Comparison of ENCODE assay signal across 25 cellular contexts in the genomic region with DNA sequence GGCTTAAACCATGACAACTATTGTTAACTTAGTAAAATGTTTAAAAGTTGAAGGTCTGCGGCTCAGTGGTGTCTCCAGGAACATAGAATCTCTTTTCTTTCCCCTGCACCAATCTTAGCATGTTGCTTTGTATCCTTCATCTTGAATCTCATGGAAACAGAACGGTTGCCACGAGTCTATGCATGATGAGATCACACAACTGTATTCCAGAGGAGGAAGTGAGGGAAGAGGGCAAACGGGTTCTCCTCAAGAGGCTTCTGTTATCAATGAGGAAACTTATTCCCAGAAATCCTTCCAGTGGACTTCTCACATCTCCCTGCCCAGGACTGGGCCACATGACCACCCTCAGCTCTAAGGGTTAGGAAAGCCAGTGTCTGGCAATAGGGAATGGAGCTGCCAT.
"Had no signal": no experiment of that assay in that cellular context is flagged by ENCODE, and none has a peak within 500 bp of the region (broad histone marks: within the 10 kb centered on the region; RNA-seq: fewer than 3 reads in every experiment).

No MANE protein-coding gene starts in this region.

- DNase-seq: activated CD4-positive, alpha-beta T cell treated with anti-CD3 and anti-CD28 coated beads for 4 hours; activated CD8-positive, alpha-beta memory T cell treated with anti-CD3 and anti-CD28 coated beads for 24 hours; activated effector memory CD4-positive, alpha-beta T cell treated with anti-CD3 and anti-CD28 coated beads, Interleukin-2, amount 50 U/mL, for 16 hours; activated naive CD4-positive, alpha-beta T cell treated with Interleukin-2 at 50 U/mL for 16 hours; activated naive CD8-positive, alpha-beta T cell treated with anti-CD3 and anti-CD28 coated beads, Interleukin-2, amount 50 U/mL, for 24 hours; activated T-cell treated with anti-CD3 and anti-CD28 coated beads, Interleukin-2, amount 50 U/mL, for 4 hours; amniotic stem cell; brain microvascular endothelial cell; KG1; NCI-H1048; NCI-H1930; NCI-H2171 treated with DMSO at 0.1 percent for 48 hours; NCI-H226; NCI-H526; NCI-H774; RPMI8226; SJCRH30; SW 1271 had no signal

- H3K4me3 ChIP-seq: ascending aorta, cardiac muscle cell, SJCRH30 had no signal

- ATAC-seq: activated naive CD8-positive, alpha-beta T cell treated with anti-CD3 and anti-CD28 coated beads, Interleukin-2, amount 50 U/mL, for 24 hours; Panc1; Right ventricle myocardium inferior; SK-N-SH treated with all-trans-retinoic acid at 6 μM for 48 hours had no signal

- H3K4me3 Mint-ChIP-seq: activated naive CD8-positive, alpha-beta T cell treated with anti-CD3 and anti-CD28 coated beads, Interleukin-2, amount 50 U/mL, for 24 hours; activated T-cell treated with anti-CD3 and anti-CD28 coated beads, Interleukin-2, amount 50 U/mL, for 4 hours; T-helper 1 cell treated with Interleukin-12 subunit alpha and Interleukin-12 subunit beta and Interleukin-4 antibody, amounts not matched to agents 30 μg/mL and 1 μg/mL, for 36 hours had no signal

- H3K27ac Mint-ChIP-seq: activated naive CD4-positive, alpha-beta T cell treated with anti-CD3 and anti-CD28 coated beads, Interleukin-2, amount 50 U/mL, for 72 hours; activated naive CD8-positive, alpha-beta T cell treated with anti-CD3 and anti-CD28 coated beads, Interleukin-2, amount 50 U/mL, for 24 hours; T-helper 1 cell treated with Interleukin-12 subunit alpha and Interleukin-12 subunit beta and Interleukin-4 antibody, amounts not matched to agents 30 μg/mL and 1 μg/mL, for 36 hours had no signal

- H3K9me3 ChIP-seq: ascending aorta, SJCRH30 had no signal

- H3K27me3 Mint-ChIP-seq: activated naive CD8-positive, alpha-beta T cell treated with anti-CD3 and anti-CD28 coated beads, Interleukin-2, amount 50 U/mL, for 24 hours had no signal

- H3K4me1 ChIP-seq: ascending aorta, SJCRH30 had no signal

- H3K27ac ChIP-seq: ascending aorta, brain microvascular endothelial cell, cardiac muscle cell, SJCRH30 had no signal

- H3K36me3 ChIP-seq: ascending aorta, brain microvascular endothelial cell, cardiac muscle cell, SJCRH30 had no signal

- H3K27me3 ChIP-seq: ascending aorta, brain microvascular endothelial cell, SJCRH30 had no signal

- H3K9me3 Mint-ChIP-seq: activated naive CD8-positive, alpha-beta T cell treated with anti-CD3 and anti-CD28 coated beads, Interleukin-2, amount 50 U/mL, for 24 hours; activated T-cell treated with anti-CD3 and anti-CD28 coated beads, Interleukin-2, amount 50 U/mL, for 4 hours; T-helper 1 cell treated with Interleukin-12 subunit alpha and Interleukin-12 subunit beta and Interleukin-4 antibody, amounts not matched to agents 30 μg/mL and 1 μg/mL, for 36 hours had no signal
